32 cellular contexts compared by ENCODE assay signal in genomic region chr17:1634841-1635650, GRCh38.
"Had no signal": no experiment of that assay in that cellular context is flagged by ENCODE, and none has a peak within 500 bp of the region (broad histone marks: within the 10 kb centered on the region; RNA-seq: fewer than 3 reads in every experiment).

No MANE protein-coding gene starts in this region.

- H3K9me3 Mint-ChIP-seq: activated CD4-positive, alpha-beta memory T cell treated with anti-CD3 and anti-CD28 coated beads, Interleukin-2, amount 10 ng/mL, durations not matched to agents 7 days and 5 days; activated CD4-positive, alpha-beta T cell treated with anti-CD3 and anti-CD28 coated beads, Interleukin-2, amount 10 ng/mL, durations not matched to agents 7 days and 5 days; activated naive CD4-positive, alpha-beta T cell treated with anti-CD3 and anti-CD28 coated beads, Interleukin-2, amount 10 ng/mL, durations not matched to agents 7 days and 5 days; activated naive CD4-positive, alpha-beta T cell treated with anti-CD3 and anti-CD28 coated beads, Interleukin-2, amount 50 U/mL, for 72 hours; activated naive CD8-positive, alpha-beta T cell treated with anti-CD3 and anti-CD28 coated beads, Interleukin-2, amount 10 ng/mL, durations not matched to agents 7 days and 5 days; activated T-cell treated with anti-CD3 and anti-CD28 coated beads, Interleukin-2, amount 50 U/mL, for 24 hours; activated T-cell treated with anti-CD3 and anti-CD28 coated beads, Interleukin-2, amount 50 U/mL, for 72 hours; central memory CD8-positive, alpha-beta T cell; dendritic cell treated with granulocyte-macrophage colony-stimulating factor and Interleukin-4, amounts not matched to agents 40 ng/mL and 50 ng/mL, for 4 days; effector memory CD8-positive, alpha-beta T cell; T-cell; T-helper 1 cell treated with Interleukin-12 subunit alpha and Interleukin-12 subunit beta and Interleukin-4 antibody, amounts not matched to agents 30 μg/mL and 1 μg/mL, for 36 hours had no signal

- H3K36me3 ChIP-seq: brain microvascular endothelial cell, WERI-Rb-1 had no signal

- DNase-seq: activated CD4-positive, alpha-beta memory T cell treated with anti-CD3 and anti-CD28 coated beads, Interleukin-2, amount 10 ng/mL, durations not matched to agents 7 days and 5 days; activated CD4-positive, alpha-beta T cell treated with anti-CD3 and anti-CD28 coated beads for 36 hours; activated CD4-positive, alpha-beta T cell treated with anti-CD3 and anti-CD28 coated beads, Interleukin-2, amount 10 ng/mL, durations not matched to agents 7 days and 5 days; activated CD4-positive, alpha-beta T cell treated with anti-CD3 and anti-CD28 coated beads, Interleukin-2, amount 50 U/mL, for 4 hours; activated CD4-positive, CD25-positive, alpha-beta regulatory T cell; activated CD4-positive, CD25-positive, alpha-beta regulatory T cell treated with anti-CD3 and anti-CD28 coated beads, Interleukin-2, amount 50 U/mL, for 72 hours; activated CD8-positive, alpha-beta memory T cell treated with anti-CD3 and anti-CD28 coated beads, Interleukin-2, amount 50 U/mL, for 48 hours; activated gamma-delta T cell; activated naive CD4-positive, alpha-beta T cell; activated naive CD4-positive, alpha-beta T cell treated with anti-CD3 and anti-CD28 coated beads, Interleukin-2, amount 10 ng/mL, durations not matched to agents 7 days and 5 days; activated naive CD8-positive, alpha-beta T cell treated with anti-CD3 and anti-CD28 coated beads, Interleukin-2, amount 10 ng/mL, durations not matched to agents 7 days and 5 days; activated T-cell treated with anti-CD3 and anti-CD28 coated beads for 4 hours; activated T-cell treated with anti-CD3 and anti-CD28 coated beads, Interleukin-2, amount 50 U/mL, for 24 hours; activated T-cell treated with anti-CD3 and anti-CD28 coated beads, Interleukin-2, amount 50 U/mL, for 72 hours; amniotic stem cell; anterior cingulate cortex; brain microvascular endothelial cell; effector CD4-positive, alpha-beta T cell; effector memory CD8-positive, alpha-beta T cell; esophagus squamous epithelium; foreskin melanocyte; heart right ventricle; T-cell; T1000; WERI-Rb-1 had no signal

- H3K4me3 ChIP-seq: coronary artery, esophagus squamous epithelium, gastroesophageal sphincter, heart right ventricle had no signal

- H3K36me3 Mint-ChIP-seq: activated naive CD4-positive, alpha-beta T cell treated with anti-CD3 and anti-CD28 coated beads, Interleukin-2, amount 10 ng/mL, durations not matched to agents 7 days and 5 days; activated naive CD4-positive, alpha-beta T cell treated with anti-CD3 and anti-CD28 coated beads, Interleukin-2, amount 50 U/mL, for 72 hours; T-cell had no signal

- H3K27ac Mint-ChIP-seq: activated CD4-positive, alpha-beta memory T cell treated with anti-CD3 and anti-CD28 coated beads, Interleukin-2, amount 10 ng/mL, durations not matched to agents 7 days and 5 days; activated CD4-positive, alpha-beta T cell treated with anti-CD3 and anti-CD28 coated beads for 36 hours; activated CD4-positive, alpha-beta T cell treated with anti-CD3 and anti-CD28 coated beads, Interleukin-2, amount 10 ng/mL, durations not matched to agents 7 days and 5 days; activated naive CD4-positive, alpha-beta T cell treated with anti-CD3 and anti-CD28 coated beads, Interleukin-2, amount 10 ng/mL, durations not matched to agents 7 days and 5 days; activated naive CD4-positive, alpha-beta T cell treated with anti-CD3 and anti-CD28 coated beads, Interleukin-2, amount 50 U/mL, for 72 hours; activated T-cell treated with anti-CD3 and anti-CD28 coated beads, Interleukin-2, amount 50 U/mL, for 24 hours; activated T-cell treated with anti-CD3 and anti-CD28 coated beads, Interleukin-2, amount 50 U/mL, for 72 hours; dendritic cell treated with granulocyte-macrophage colony-stimulating factor and Interleukin-4, amounts not matched to agents 40 ng/mL and 50 ng/mL, for 4 days; T-helper 1 cell treated with Interleukin-12 subunit alpha and Interleukin-12 subunit beta and Interleukin-4 antibody, amounts not matched to agents 30 μg/mL and 1 μg/mL, for 36 hours had no signal

- H3K4me3 Mint-ChIP-seq: activated CD4-positive, alpha-beta memory T cell treated with anti-CD3 and anti-CD28 coated beads, Interleukin-2, amount 10 ng/mL, durations not matched to agents 7 days and 5 days; activated CD4-positive, alpha-beta T cell treated with anti-CD3 and anti-CD28 coated beads for 36 hours; activated CD4-positive, alpha-beta T cell treated with anti-CD3 and anti-CD28 coated beads, Interleukin-2, amount 10 ng/mL, durations not matched to agents 7 days and 5 days; activated naive CD4-positive, alpha-beta T cell treated with anti-CD3 and anti-CD28 coated beads, Interleukin-2, amount 10 ng/mL, durations not matched to agents 7 days and 5 days; activated naive CD8-positive, alpha-beta T cell treated with anti-CD3 and anti-CD28 coated beads, Interleukin-2, amount 10 ng/mL, durations not matched to agents 7 days and 5 days; activated T-cell treated with anti-CD3 and anti-CD28 coated beads, Interleukin-2, amount 50 U/mL, for 24 hours; activated T-cell treated with anti-CD3 and anti-CD28 coated beads, Interleukin-2, amount 50 U/mL, for 72 hours; central memory CD8-positive, alpha-beta T cell; dendritic cell treated with granulocyte-macrophage colony-stimulating factor and Interleukin-4, amounts not matched to agents 40 ng/mL and 50 ng/mL, for 4 days; effector memory CD8-positive, alpha-beta T cell; T-cell; T-helper 1 cell treated with Interleukin-12 subunit alpha and Interleukin-12 subunit beta and Interleukin-4 antibody, amounts not matched to agents 30 μg/mL and 1 μg/mL, for 36 hours had no signal

- H3K27me3 ChIP-seq: brain microvascular endothelial cell, gastroesophageal sphincter, heart right ventricle had no signal

- H3K27me3 Mint-ChIP-seq: central memory CD8-positive, alpha-beta T cell; effector memory CD8-positive, alpha-beta T cell; T-cell had no signal

- H3K27ac ChIP-seq: brain microvascular endothelial cell, coronary artery, epithelial cell of prostate, esophagus squamous epithelium, gastroesophageal sphincter, WERI-Rb-1 had no signal

- H3K9me3 ChIP-seq: esophagus squamous epithelium, gastroesophageal sphincter, heart right ventricle had no signal
